Comparison of ENCODE assay signal across 9 cellular contexts in the genomic region with DNA sequence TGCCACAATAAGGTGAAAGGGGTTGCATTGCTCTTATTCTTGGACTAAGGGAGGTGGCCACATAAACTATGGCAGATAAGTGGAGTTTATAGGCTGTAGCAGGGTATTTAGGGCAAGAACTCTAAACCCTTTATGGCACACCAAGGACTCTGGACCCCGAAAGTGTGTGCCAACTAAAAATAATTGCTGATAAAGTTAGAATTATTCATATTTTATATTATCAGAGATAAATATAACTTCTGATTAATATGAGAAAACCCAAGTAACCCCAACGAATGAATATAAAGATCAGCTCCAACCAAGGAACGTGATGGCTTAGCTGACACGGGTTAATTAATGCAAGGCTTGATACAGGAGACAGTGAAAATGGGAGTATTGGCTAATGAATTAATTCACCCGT. TPM values are rescaled to one million over a fixed set of nuclear protein-coding genes. Genes with fewer than 3 reads are reported as not detected.
"Had no signal": no experiment of that assay in that cellular context is flagged by ENCODE, and none has a peak within 500 bp of the region (broad histone marks: within the 10 kb centered on the region; RNA-seq: fewer than 3 reads in every experiment).

No MANE protein-coding gene starts in this region.

- H3K4me3 ChIP-seq: GM12878 had no signal

- FAIRE-seq: G401.6, GM12878, GM12891, GM12892, GM18507, GM19239 had no signal

- DNase-seq: GDM1, GF-D8 had no signal

- ATAC-seq: GM12878 had no signal

RNA-seq across cellular contexts. Expression of a gene that starts 8.8 kb away (rescaled TPM):
- total RNA-seq: G401 had no signal

RNA-seq across cellular contexts. Expression of a gene that starts 15.0 kb away (rescaled TPM):
- total RNA-seq: GM12878 had no signal
- polyA plus RNA-seq: GM12878 had no signal
